8 cellular contexts compared by ENCODE assay signal in genomic region chr1:54199765-54200518, GRCh38. TPM values are rescaled to one million over a fixed set of nuclear protein-coding genes. Genes with fewer than 3 reads are reported as not detected.
DNase-seq lines count a peak whose midpoint lies in the region; ATAC-seq and TF ChIP-seq lines count a peak whose summit lies in the region.

Gene CYB5RL (minus strand): TSS chr1:54200030. CDS start chr1:54195616, 4,414 bp downstream.
Gene MRPL37 (plus strand): TSS chr1:54200167. CDS start chr1:54200244, 77 bp downstream.

- H3K9me3 ChIP-seq in adrenal gland (replicated peaks in 1 of 3) = no peaks in the 10 kb centered on the region
- H3K9me3 ChIP-seq in upper lobe of left lung = no peaks in the 10 kb centered on the region

- DNase-seq in GM13977 (ENCODE audit: low spot score) = peak; percentile 98
- DNase-seq in NCI-H146 (lab: John Stamatoyannopoulos, UW) = peak; percentile 98
- peak; percentile 73 to 96 (median 88) for DNase-seq in T-cell
- DNase-seq in adrenal gland = peak; percentile 92 to 98 (median 96)
- peak; percentile 92 for DNase-seq in left cardiac atrium
- peak; percentile 87 to 98 (median 92) for DNase-seq in posterior cingulate gyrus
- peak; percentile 95 for DNase-seq in upper lobe of left lung

- peak within 1 kb of the TSS; percentile 31 to 89 (median 54) for H3K4me3 ChIP-seq in adrenal gland
- H3K4me3 ChIP-seq in upper lobe of left lung = peak within 1 kb of the TSS; percentile 68 to 98 (median 96)

- POLR2A ChIA-PET in T-cell (lab: Charles Lee) = interaction anchor here (0.5 to 0.6 kb wide), 2 partner anchors 147 to 287 kb away, joined by 3 read pairs; partner anchors contain the start of gene TMEM59 (in 1 of the 2)

- H3K36me3 Mint-ChIP-seq in T-cell = peaks cover 9% of the 10 kb centered on the region

- TF ChIP-seq CTCF in GM13977 (IDR thresholded peaks at IDR 0.05; ENCODE audit: extremely low read depth, insufficient read depth, missing control alignments) (no peak), adrenal gland (IDR thresholded peaks at IDR 0.05) (no peak), upper lobe of left lung (IDR thresholded peaks at IDR 0.05) (no peak)

- CTCF ChIA-PET in T-cell (lab: Charles Lee) = interaction anchor here in 1 of 2 donors (0.6 to 1.8 kb wide), 4 partner anchors 13 to 240 kb away, joined by 3 to 11 read pairs (median 4); no protein-coding TSS in a partner anchor

- peak within 1 kb of the TSS; percentile 72 to 91 for H3K27ac Mint-ChIP-seq in T-cell

- no peaks in the 10 kb centered on the region for H3K27me3 ChIP-seq in adrenal gland
- no peaks in the 10 kb centered on the region for H3K27me3 ChIP-seq in upper lobe of left lung

- H3K27me3 Mint-ChIP-seq in T-cell = no peaks in the 10 kb centered on the region

- H3K36me3 ChIP-seq in adrenal gland (replicated peaks in 1 of 2) (peaks cover 0 to 15% of the 10 kb centered on the region in 2 donors), upper lobe of left lung (peaks cover 0 to 12% (median 7%) of the 10 kb centered on the region in 4 donors)

- peak within 1 kb of the TSS; percentile 88 to 92 (median 90) for H3K4me3 Mint-ChIP-seq in T-cell

- peaks cover 30 to 41% (median 37%) of the 10 kb centered on the region in 3 donors for H3K4me1 Mint-ChIP-seq in T-cell

- H3K4me1 ChIP-seq in adrenal gland (replicated peaks in 1 of 2) (peaks cover 14 to 31% of the 10 kb centered on the region in 2 donors), upper lobe of left lung (peaks cover 15 to 28% (median 19%) of the 10 kb centered on the region in 4 donors)

- 0% methylated on average over 21 to 51 of the region's 51 CpGs for WGBS in adrenal gland, 4 donors
- 0 to 1% methylated on average over 38 to 40 of the region's 51 CpGs for WGBS in upper lobe of left lung, 2 donors

- peak in 1 of 2 donors; percentile 41 for TF ChIP-seq POLR2A in adrenal gland (IDR thresholded peaks at IDR 0.05)
- peak in 3 of 4 donors; percentile 18 to 67 (median 53) for TF ChIP-seq POLR2A in upper lobe of left lung (IDR thresholded peaks at IDR 0.05)

- in situ Hi-C loops in GM13977 (cut with MboI; ENCODE audit: low pct_unique_long_range_greater_than_20kb, low sequenced_read_pairs, unreplicated experiment) = no loop called here

- intact Hi-C loops in adrenal gland (cut with DNase I) = no loop called here
- intact Hi-C loops in left cardiac atrium (cut with DNase I) = loop anchor here in 1 of 2 donors (10.0 kb wide), 2 partner anchors 75 to 295 kb away; no protein-coding TSS in a partner anchor
- intact Hi-C loops in posterior cingulate gyrus (cut with DNase I) = loop anchor here (10.0 kb wide), 1 partner anchor 285 kb away; no protein-coding TSS in a partner anchor

- ATAC-seq in HG02870 (IDR thresholded peaks at IDR 0.05; ENCODE audit: unreplicated experiment) = peak; percentile 94
- peak; percentile 98 to 99 (median 99) for ATAC-seq in T-cell (replicated peaks in 1 of 4)
- peak; percentile 99 for ATAC-seq in left cardiac atrium
- ATAC-seq in upper lobe of left lung (ENCODE audit: low FRiP score in 2 of 2) = peak; percentile 96 to 98

- TF ChIP-seq EP300 in upper lobe of left lung (IDR thresholded peaks at IDR 0.05) = no peak

- H3K27ac ChIP-seq in adrenal gland (peak within 1 kb of the TSS in 3 of 5 donors; percentile 55 to 81 (median 70)), upper lobe of left lung (peak within 1 kb of the TSS; percentile 60 to 90 (median 82))

- no peaks in the 10 kb centered on the region for H3K9me3 Mint-ChIP-seq in T-cell

RNA-seq across cellular contexts. Expression of gene CYB5RL, which starts in this region (rescaled TPM):
- total RNA-seq in T-cell = 10 to 100 TPM in 3 of 5 donors, 1 to 10 TPM in 2; 5.7 to 11.5 (median 10.0) TPM
- 10 to 100 TPM in 6 of 8 donors, 1 to 10 TPM in 2; 5.8 to 21.6 (median 13.7) TPM for total RNA-seq in adrenal gland
- 1 to 10 TPM; 2.7 to 6.7 (median 5.2) TPM for polyA plus RNA-seq in adrenal gland
- total RNA-seq in left cardiac atrium = 1 to 10 TPM; 4.4 to 7.2 TPM
- 1 to 10 TPM; 2.7 to 10.0 (median 6.6) TPM for total RNA-seq in upper lobe of left lung

RNA-seq across cellular contexts. Expression of gene MRPL37, which starts in this region (rescaled TPM):
- total RNA-seq in T-cell = 10 to 100 TPM; 27.4 to 45.7 (median 40.6) TPM
- total RNA-seq in adrenal gland = 100 to 1,000 TPM in 7 of 8 donors, 10 to 100 TPM in 1; 75.4 to 160 (median 107) TPM
- polyA plus RNA-seq in adrenal gland = 100 to 1,000 TPM in 1 of 3 donors, 10 to 100 TPM in 2; 24.9 to 174 (median 28.7) TPM
- total RNA-seq in left cardiac atrium = 10 to 100 TPM; 54.7 to 64.2 TPM
- 10 to 100 TPM; 33.2 to 58.2 (median 47.0) TPM for total RNA-seq in upper lobe of left lung

Comparison
In these comparisons a context has a peak if more than half of its experiments do, and no peak if none do; other contexts are left out.
1. Peak in every context shown above with its lines: DNase-seq, ATAC-seq, H3K4me3 ChIP-seq and H3K27ac ChIP-seq.